32 cellular contexts compared by ENCODE assay signal in genomic region chr7:8491106-8491505, GRCh38. TPM values are rescaled to one million over a fixed set of nuclear protein-coding genes. Genes with fewer than 3 reads are reported as not detected.
"Had no signal": no experiment of that assay in that cellular context is flagged by ENCODE, and none has a peak within 500 bp of the region (broad histone marks: within the 10 kb centered on the region; RNA-seq: fewer than 3 reads in every experiment).

No MANE protein-coding gene starts in this region.

- ATAC-seq: activated CD8-positive, alpha-beta T cell treated with anti-CD3 and anti-CD28 coated beads for 36 hours; activated naive CD4-positive, alpha-beta T cell treated with anti-CD3 and anti-CD28 coated beads, Interleukin-2, amount 50 U/mL, for 72 hours; activated T-cell treated with anti-CD3 and anti-CD28 coated beads, Interleukin-2, amount 50 U/mL, for 4 hours; activated T-cell treated with anti-CD3 and anti-CD28 coated beads, Interleukin-2, amount 50 U/mL, for 72 hours; activated T-helper 17 cell treated with anti-CD3 and anti-CD28 coated beads, Interleukin-2, amount 50 U/mL, for 72 hours; body of pancreas had no signal

- DNase-seq: activated B cell treated with CpG ODN at 0.5 μM for 24 hours; activated CD4-positive, alpha-beta memory T cell treated with anti-CD3 and anti-CD28 coated beads for 36 hours; activated CD4-positive, alpha-beta T cell treated with anti-CD3 and anti-CD28 coated beads for 4 hours; activated CD4-positive, alpha-beta T cell treated with anti-CD3 and anti-CD28 coated beads, Interleukin-2, amount 10 ng/mL, durations not matched to agents 24 days and 14 days; activated CD4-positive, alpha-beta T cell treated with anti-CD3 and anti-CD28 coated beads, Interleukin-2, amount 50 U/mL, for 1 hour; activated CD4-positive, alpha-beta T cell treated with anti-CD3 and anti-CD28 coated beads, Interleukin-2, amount 50 U/mL, for 4 hours; activated CD4-positive, CD25-positive, alpha-beta regulatory T cell treated with anti-CD3 and anti-CD28 coated beads, Interleukin-2, amount 50 U/mL, for 72 hours; activated CD8-positive, alpha-beta memory T cell treated with anti-CD3 and anti-CD28 coated beads, Interleukin-2, amount 50 U/mL, for 4 hours; activated CD8-positive, alpha-beta T cell treated with anti-CD3 and anti-CD28 coated beads for 36 hours; activated effector memory CD4-positive, alpha-beta T cell treated with anti-CD3 and anti-CD28 coated beads, Interleukin-2, amount 50 U/mL, for 16 hours; activated gamma-delta T cell treated with Interleukin-2 at 50 U/mL for 16 hours; activated naive CD4-positive, alpha-beta T cell; activated naive CD4-positive, alpha-beta T cell treated with anti-CD3 and anti-CD28 coated beads for 36 hours; activated naive CD4-positive, alpha-beta T cell treated with anti-CD3 and anti-CD28 coated beads, Interleukin-2, amount 50 U/mL, for 16 hours; activated naive CD8-positive, alpha-beta T cell treated with anti-CD3 and anti-CD28 coated beads for 36 hours; activated T-cell treated with anti-CD3 and anti-CD28 coated beads for 4 hours; activated T-cell treated with anti-CD3 and anti-CD28 coated beads, Interleukin-2, amount 50 U/mL, for 1 hour; activated T-cell treated with anti-CD3 and anti-CD28 coated beads, Interleukin-2, amount 50 U/mL, for 4 hours; activated T-cell treated with anti-CD3 and anti-CD28 coated beads, Interleukin-2, amount 50 U/mL, for 72 hours; adrenal gland; amniotic stem cell; aorta; body of pancreas; brain microvascular endothelial cell; central memory CD4-positive, alpha-beta T cell; T-helper 2 cell; T-helper 9 cell had no signal

RNA-seq across cellular contexts. Expression of gene NXPH1, which starts 57.7 kb away (rescaled TPM):
- total RNA-seq: activated B cell treated with CpG ODN at 0.5 μM for 24 hours; activated CD4-positive, alpha-beta memory T cell treated with anti-CD3 and anti-CD28 coated beads for 36 hours; activated CD4-positive, alpha-beta T cell treated with anti-CD3 and anti-CD28 coated beads, Interleukin-2, amount 10 ng/mL, durations not matched to agents 24 days and 14 days; activated CD8-positive, alpha-beta memory T cell treated with anti-CD3 and anti-CD28 coated beads for 36 hours; activated CD8-positive, alpha-beta T cell treated with anti-CD3 and anti-CD28 coated beads for 36 hours; activated naive CD4-positive, alpha-beta T cell treated with anti-CD3 and anti-CD28 coated beads for 36 hours; activated naive CD4-positive, alpha-beta T cell treated with anti-CD3 and anti-CD28 coated beads, Interleukin-2, amount 50 U/mL, for 72 hours; activated naive CD8-positive, alpha-beta T cell treated with anti-CD3 and anti-CD28 coated beads for 36 hours; activated T-cell treated with anti-CD3 and anti-CD28 coated beads, Interleukin-2, amount 50 U/mL, for 72 hours; activated T-helper 1 cell treated with anti-CD3 and anti-CD28 coated beads, Interleukin-12 subunit alpha, Interleukin-12 subunit beta, Interleukin-2, Interleukin-4 antibody, amounts not matched to agents 30 ng/mL and 10 ng/mL and 1 ng/mL, durations not matched to agents 14 hours and 24 hours and 36 hours; activated T-helper 17 cell treated with anti-CD3 and anti-CD28 coated beads, Interleukin-2, amount 50 U/mL, for 72 hours; aorta; body of pancreas; cardiac septum had no signal
